ENCODE assay signal across 17 cellular contexts in the genomic region with DNA sequence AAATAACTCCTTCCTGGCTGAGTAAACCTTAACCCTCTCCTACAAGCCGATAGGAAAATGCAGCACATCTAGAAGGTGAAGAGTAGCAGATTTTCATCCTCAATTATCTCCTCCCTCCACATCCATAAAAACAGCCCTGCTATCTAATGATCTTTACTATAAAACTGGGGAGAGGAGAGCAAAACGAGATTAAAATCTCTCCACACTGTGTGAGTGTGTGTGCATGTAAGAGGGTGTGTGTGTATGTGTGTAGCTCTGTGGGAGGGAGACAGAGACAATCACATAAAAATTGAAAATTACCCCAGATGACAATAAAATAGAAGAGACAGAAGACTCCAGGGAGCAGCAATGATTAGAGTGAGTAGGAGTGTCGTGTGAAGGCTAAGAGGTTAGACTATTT.
DNase-seq lines count a peak whose midpoint lies in the region; ATAC-seq and TF ChIP-seq lines count a peak whose summit lies in the region.
"Had no signal": no experiment of that assay in that cellular context is flagged by ENCODE, and none has a peak within 500 bp of the region (broad histone marks: within the 10 kb centered on the region; RNA-seq: fewer than 3 reads in every experiment).

No MANE protein-coding gene starts in this region.

- H2AFZ ChIP-seq in GM23338: no peak overlapping the region

- no peak overlapping the region for H3K4me2 ChIP-seq in GM23338

- H3K36me3 Mint-ChIP-seq in GM23338 (ENCODE audit: low read depth): peaks cover 1% of the 10 kb centered on the region; the same call in 1 of the 3 replicates
- no peaks in the 10 kb centered on the region for H3K36me3 Mint-ChIP-seq in mesothelial cell of epicardium

- peaks cover 43% of the 10 kb centered on the region for H3K4me1 ChIP-seq in GM23338 (ENCODE audit: insufficient read depth)
- H3K4me1 ChIP-seq: Caco-2 had no signal

- peak overlapping the region; percentile 75; the same call in 1 of the 2 replicates for H3K27ac ChIP-seq in GM23338 (ENCODE audit: low read depth)

- H3K9me3 Mint-ChIP-seq in GM23338 (no peaks in the 10 kb centered on the region), mesothelial cell of epicardium (no peaks in the 10 kb centered on the region)

- H3K27me3 Mint-ChIP-seq in GM23338 (ENCODE audit: insufficient read depth, low read depth, poor library complexity) (peaks cover 2% of the 10 kb centered on the region), mesothelial cell of epicardium (ENCODE audit: low read depth) (no peaks in the 10 kb centered on the region)

- no peak overlapping the region for H3K4me3 ChIP-seq in GM23338

- in situ Hi-C loops in KBM-7 (cut with MboI; ENCODE audit: low pct_unique_long_range_greater_than_20kb, low sequenced_read_pairs): no loop called here

- DNase-seq in GM23338 (ENCODE audit: low spot score) (no peak), NCI-H2227 (lab: John Stamatoyannopoulos, UW; ENCODE audit: unreplicated experiment) (peak; percentile 34), mesothelial cell of epicardium (ENCODE audit: low spot score in 2 of 2, unreplicated experiment in 2 of 2) (no peak), middle frontal gyrus (ENCODE audit: extremely low spot score, low spot score) (no peak), HT-29 (ENCODE audit: low spot score) (no peak), NCI-H526 treated with DMSO at 0.1 percent for 48 hours (lab: John Stamatoyannopoulos, UW) (no peak), KBM-7 (no peak)
- DNase-seq: ACHN; Caco-2; HCEC 1CT; NCI-H2029 treated with DMSO at 0.1 percent for 48 hours; NCI-H524 treated with DMSO at 0.1 percent for 48 hours; NK-92 treated with Interleukin-12 subunit alpha and Interleukin-12 subunit beta, amount 100 ng/mL, for 24 hours; OCI-M1; SIG-M5; SW 1271 had no signal

- H3K36me3 ChIP-seq in GM23338 (ENCODE audit: insufficient read depth): no peaks in the 10 kb centered on the region

- peaks cover 45% of the 10 kb centered on the region for H3K4me1 Mint-ChIP-seq in GM23338
- H3K4me1 Mint-ChIP-seq in mesothelial cell of epicardium: peaks cover 36% of the 10 kb centered on the region

- H3K27ac Mint-ChIP-seq in GM23338: peak overlapping the region; percentile 25
- H3K27ac Mint-ChIP-seq in mesothelial cell of epicardium: peak overlapping the region; percentile 7

- no peaks in the 10 kb centered on the region for H3F3A ChIP-seq in GM23338 (replicated peaks; ENCODE audit: low read depth)

- H3K9me2 ChIP-seq in GM23338 (ENCODE audit: insufficient read depth): no peaks in the 10 kb centered on the region

- H3K27me3 ChIP-seq in GM23338 (ENCODE audit: insufficient read depth): no peaks in the 10 kb centered on the region

- ATAC-seq in GM23338: no peak
- no peak; the same call in 2 of the 3 replicates for ATAC-seq in SK-N-SH treated with all-trans-retinoic acid at 6 μM for 48 hours

- no peaks in the 10 kb centered on the region for H3K79me2 ChIP-seq in GM23338 (replicated peaks; ENCODE audit: insufficient read depth)

- TF ChIP-seq CTCF in GM23338 (conservative IDR thresholded peaks at IDR 0.05; ENCODE audit: low read depth in 2 of 2): no peak
- no peak for TF ChIP-seq CTCF in mesothelial cell of epicardium (IDR thresholded peaks at IDR 0.05; ENCODE audit: unreplicated experiment)

- H4K20me1 ChIP-seq in GM23338 (replicated peaks; ENCODE audit: insufficient read depth): no peaks in the 10 kb centered on the region

- H3K4me3 Mint-ChIP-seq in GM23338 (no peak overlapping the region), mesothelial cell of epicardium (no peak overlapping the region)

TF ChIP-seq in GM23338, 12 proteins besides CTCF, POLR2A, EP300 and RAD21 (continues in another document):
- TF ChIP-seq REST (IDR thresholded peaks at IDR 0.05; ENCODE audit: unreplicated experiment): no peak

TF ChIP-seq in SK-N-SH treated with all-trans-retinoic acid at 6 μM for 48 hours, 23 proteins besides CTCF, POLR2A, EP300 and RAD21:
- no peak for TF ChIP-seq ZFP30 (CRISPR knock-in tag; IDR thresholded peaks at IDR 0.05)
- TF ChIP-seq RARB (CRISPR knock-in tag; IDR thresholded peaks at IDR 0.05): no peak
- no peak for TF ChIP-seq PPARA (CRISPR knock-in tag; IDR thresholded peaks at IDR 0.05; ENCODE audit: borderline replicate concordance)
- TF ChIP-seq CSRNP3 (CRISPR knock-in tag; IDR thresholded peaks at IDR 0.05): no peak
- peak; percentile 20; the same call in 1 of the 2 replicates for TF ChIP-seq TCF4 (CRISPR knock-in tag; IDR thresholded peaks at IDR 0.05; ENCODE audit: borderline replicate concordance)
